1 cellular context compared by ENCODE assay signal in the genomic region with DNA sequence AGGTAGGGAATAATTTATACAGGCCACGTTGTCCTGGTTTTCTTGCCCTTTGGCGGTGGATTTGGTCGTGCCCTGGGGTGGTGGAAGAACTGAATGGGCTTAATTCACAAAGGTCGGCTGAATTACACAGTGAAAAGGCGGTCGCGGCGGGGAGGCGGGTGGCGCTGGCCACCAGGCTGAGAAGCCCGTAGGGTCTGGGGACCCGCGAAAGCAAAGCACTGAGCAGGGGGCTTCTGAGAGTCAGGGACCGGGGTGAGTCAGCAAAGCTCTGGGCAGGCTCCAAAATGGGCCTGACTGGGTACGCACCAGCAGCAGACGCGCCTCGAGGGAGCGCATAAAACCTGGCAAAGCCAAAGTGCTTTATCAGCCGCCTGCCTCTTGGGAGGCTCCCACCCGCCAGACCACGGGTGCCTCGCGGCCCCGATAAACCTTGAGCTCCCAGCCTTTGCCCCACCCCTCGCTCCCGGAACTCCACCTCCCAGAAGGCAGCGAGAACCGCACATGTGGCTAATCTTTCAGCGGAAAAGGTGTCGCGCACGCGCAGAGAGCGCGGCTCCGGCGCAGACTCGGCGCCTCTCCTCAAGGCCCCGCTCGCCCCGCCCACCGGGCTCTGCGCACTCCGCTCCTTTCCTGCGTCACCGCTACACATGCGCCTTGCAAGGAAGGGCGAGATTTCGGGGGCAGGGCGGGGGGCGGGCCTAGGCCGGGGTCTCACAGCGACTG.
TF ChIP-seq lines count a peak whose summit lies in the region.

No MANE protein-coding gene starts in this region.

TF ChIP-seq in HepG2, 621 proteins besides CTCF, POLR2A, EP300 and RAD21 (continued from another document and continues in another):
- TF ChIP-seq, protein P1, sequence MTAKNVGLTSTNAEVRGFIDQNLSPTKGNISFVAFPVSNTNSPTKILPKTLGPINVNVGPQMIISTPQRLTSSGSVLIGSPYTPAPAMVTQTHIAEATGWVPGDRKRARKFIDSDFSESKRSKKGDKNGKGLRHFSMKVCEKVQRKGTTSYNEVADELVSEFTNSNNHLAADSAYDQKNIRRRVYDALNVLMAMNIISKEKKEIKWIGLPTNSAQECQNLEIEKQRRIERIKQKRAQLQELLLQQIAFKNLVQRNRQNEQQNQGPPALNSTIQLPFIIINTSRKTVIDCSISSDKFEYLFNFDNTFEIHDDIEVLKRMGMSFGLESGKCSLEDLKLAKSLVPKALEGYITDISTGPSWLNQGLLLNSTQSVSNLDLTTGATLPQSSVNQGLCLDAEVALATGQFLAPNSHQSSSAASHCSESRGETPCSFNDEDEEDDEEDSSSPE (CRISPR knock-in tag; IDR thresholded peaks at IDR 0.05) = peak; percentile 71
- no peak for TF ChIP-seq ZFP36L2 (CRISPR knock-in tag; IDR thresholded peaks at IDR 0.05)
- TF ChIP-seq, protein P2, sequence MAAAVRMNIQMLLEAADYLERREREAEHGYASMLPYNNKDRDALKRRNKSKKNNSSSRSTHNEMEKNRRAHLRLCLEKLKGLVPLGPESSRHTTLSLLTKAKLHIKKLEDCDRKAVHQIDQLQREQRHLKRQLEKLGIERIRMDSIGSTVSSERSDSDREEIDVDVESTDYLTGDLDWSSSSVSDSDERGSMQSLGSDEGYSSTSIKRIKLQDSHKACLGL (CRISPR knock-in tag; IDR thresholded peaks at IDR 0.05) = no peak; the same call in 1 of the 2 replicates
- TF ChIP-seq, protein P3, sequence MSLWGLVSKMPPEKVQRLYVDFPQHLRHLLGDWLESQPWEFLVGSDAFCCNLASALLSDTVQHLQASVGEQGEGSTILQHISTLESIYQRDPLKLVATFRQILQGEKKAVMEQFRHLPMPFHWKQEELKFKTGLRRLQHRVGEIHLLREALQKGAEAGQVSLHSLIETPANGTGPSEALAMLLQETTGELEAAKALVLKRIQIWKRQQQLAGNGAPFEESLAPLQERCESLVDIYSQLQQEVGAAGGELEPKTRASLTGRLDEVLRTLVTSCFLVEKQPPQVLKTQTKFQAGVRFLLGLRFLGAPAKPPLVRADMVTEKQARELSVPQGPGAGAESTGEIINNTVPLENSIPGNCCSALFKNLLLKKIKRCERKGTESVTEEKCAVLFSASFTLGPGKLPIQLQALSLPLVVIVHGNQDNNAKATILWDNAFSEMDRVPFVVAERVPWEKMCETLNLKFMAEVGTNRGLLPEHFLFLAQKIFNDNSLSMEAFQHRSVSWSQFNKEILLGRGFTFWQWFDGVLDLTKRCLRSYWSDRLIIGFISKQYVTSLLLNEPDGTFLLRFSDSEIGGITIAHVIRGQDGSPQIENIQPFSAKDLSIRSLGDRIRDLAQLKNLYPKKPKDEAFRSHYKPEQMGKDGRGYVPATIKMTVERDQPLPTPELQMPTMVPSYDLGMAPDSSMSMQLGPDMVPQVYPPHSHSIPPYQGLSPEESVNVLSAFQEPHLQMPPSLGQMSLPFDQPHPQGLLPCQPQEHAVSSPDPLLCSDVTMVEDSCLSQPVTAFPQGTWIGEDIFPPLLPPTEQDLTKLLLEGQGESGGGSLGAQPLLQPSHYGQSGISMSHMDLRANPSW (CRISPR knock-in tag; IDR thresholded peaks at IDR 0.05; ENCODE audit: borderline replicate concordance) = no peak
- no peak for TF ChIP-seq CHD4 (IDR thresholded peaks at IDR 0.05; ENCODE audit: borderline replicate concordance, low read length)
- peak; percentile 98 for TF ChIP-seq KDM2A (CRISPR knock-in tag; IDR thresholded peaks at IDR 0.05; ENCODE audit: borderline replicate concordance, low read depth)
- TF ChIP-seq NFKB2 (CRISPR knock-in tag; IDR thresholded peaks at IDR 0.05; ENCODE audit: borderline replicate concordance) = peak; percentile 57; the same call in 1 of the 2 replicates
- no peak for TF ChIP-seq ZFP90 (CRISPR knock-in tag; IDR thresholded peaks at IDR 0.05; ENCODE audit: borderline replicate concordance)
- TF ChIP-seq NFIB (CRISPR knock-in tag; IDR thresholded peaks at IDR 0.05; ENCODE audit: borderline replicate concordance) = no peak
- 0 out of 2 replicates have a peak, but pooled peaks have one; percentile 43 for TF ChIP-seq NCOA2 (CRISPR knock-in tag; IDR thresholded peaks at IDR 0.05)
- TF ChIP-seq ZNF776 (CRISPR knock-in tag; IDR thresholded peaks at IDR 0.05) = peak; percentile 69; the same call in 1 of the 2 replicates
- no peak for TF ChIP-seq ZNF292 (CRISPR knock-in tag; IDR thresholded peaks at IDR 0.05; ENCODE audit: borderline replicate concordance, low read depth)
- TF ChIP-seq GTF2F1 (IDR thresholded peaks at IDR 0.05; ENCODE audit: low read length) = no peak
- TF ChIP-seq, protein P4, sequence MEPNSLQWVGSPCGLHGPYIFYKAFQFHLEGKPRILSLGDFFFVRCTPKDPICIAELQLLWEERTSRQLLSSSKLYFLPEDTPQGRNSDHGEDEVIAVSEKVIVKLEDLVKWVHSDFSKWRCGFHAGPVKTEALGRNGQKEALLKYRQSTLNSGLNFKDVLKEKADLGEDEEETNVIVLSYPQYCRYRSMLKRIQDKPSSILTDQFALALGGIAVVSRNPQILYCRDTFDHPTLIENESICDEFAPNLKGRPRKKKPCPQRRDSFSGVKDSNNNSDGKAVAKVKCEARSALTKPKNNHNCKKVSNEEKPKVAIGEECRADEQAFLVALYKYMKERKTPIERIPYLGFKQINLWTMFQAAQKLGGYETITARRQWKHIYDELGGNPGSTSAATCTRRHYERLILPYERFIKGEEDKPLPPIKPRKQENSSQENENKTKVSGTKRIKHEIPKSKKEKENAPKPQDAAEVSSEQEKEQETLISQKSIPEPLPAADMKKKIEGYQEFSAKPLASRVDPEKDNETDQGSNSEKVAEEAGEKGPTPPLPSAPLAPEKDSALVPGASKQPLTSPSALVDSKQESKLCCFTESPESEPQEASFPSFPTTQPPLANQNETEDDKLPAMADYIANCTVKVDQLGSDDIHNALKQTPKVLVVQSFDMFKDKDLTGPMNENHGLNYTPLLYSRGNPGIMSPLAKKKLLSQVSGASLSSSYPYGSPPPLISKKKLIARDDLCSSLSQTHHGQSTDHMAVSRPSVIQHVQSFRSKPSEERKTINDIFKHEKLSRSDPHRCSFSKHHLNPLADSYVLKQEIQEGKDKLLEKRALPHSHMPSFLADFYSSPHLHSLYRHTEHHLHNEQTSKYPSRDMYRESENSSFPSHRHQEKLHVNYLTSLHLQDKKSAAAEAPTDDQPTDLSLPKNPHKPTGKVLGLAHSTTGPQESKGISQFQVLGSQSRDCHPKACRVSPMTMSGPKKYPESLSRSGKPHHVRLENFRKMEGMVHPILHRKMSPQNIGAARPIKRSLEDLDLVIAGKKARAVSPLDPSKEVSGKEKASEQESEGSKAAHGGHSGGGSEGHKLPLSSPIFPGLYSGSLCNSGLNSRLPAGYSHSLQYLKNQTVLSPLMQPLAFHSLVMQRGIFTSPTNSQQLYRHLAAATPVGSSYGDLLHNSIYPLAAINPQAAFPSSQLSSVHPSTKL (CRISPR knock-in tag; IDR thresholded peaks at IDR 0.05) = peak; percentile 48; the same call in 1 of the 2 replicates
- TF ChIP-seq MTF2 (CRISPR knock-in tag; IDR thresholded peaks at IDR 0.05; ENCODE audit: borderline replicate concordance) = 0 out of 2 replicates have a peak, but pooled peaks have one; percentile 36
- no peak for TF ChIP-seq DPF2 (CRISPR knock-in tag; IDR thresholded peaks at IDR 0.05; ENCODE audit: borderline replicate concordance, low read depth)
- 0 out of 2 replicates have a peak, but pooled peaks have one; percentile 69 for TF ChIP-seq SNAI1 (CRISPR knock-in tag; IDR thresholded peaks at IDR 0.05; ENCODE audit: borderline replicate concordance)
- no peak; the same call in 1 of the 2 replicates for TF ChIP-seq ZNF761 (CRISPR knock-in tag; conservative IDR thresholded peaks at IDR 0.05)
- TF ChIP-seq, protein P5, sequence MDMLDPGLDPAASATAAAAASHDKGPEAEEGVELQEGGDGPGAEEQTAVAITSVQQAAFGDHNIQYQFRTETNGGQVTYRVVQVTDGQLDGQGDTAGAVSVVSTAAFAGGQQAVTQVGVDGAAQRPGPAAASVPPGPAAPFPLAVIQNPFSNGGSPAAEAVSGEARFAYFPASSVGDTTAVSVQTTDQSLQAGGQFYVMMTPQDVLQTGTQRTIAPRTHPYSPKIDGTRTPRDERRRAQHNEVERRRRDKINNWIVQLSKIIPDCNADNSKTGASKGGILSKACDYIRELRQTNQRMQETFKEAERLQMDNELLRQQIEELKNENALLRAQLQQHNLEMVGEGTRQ (IDR thresholded peaks at IDR 0.05; ENCODE audit: low read depth, low read length) = peak; percentile 42; the same call in 1 of the 2 replicates
- TF ChIP-seq, protein P5 (CRISPR knock-in tag; IDR thresholded peaks at IDR 0.05; ENCODE audit: borderline replicate concordance) = peak; percentile 67; the same call in 1 of the 2 replicates
- TF ChIP-seq ESRRA (CRISPR knock-in tag; IDR thresholded peaks at IDR 0.05; ENCODE audit: low read depth) = no peak
- TF ChIP-seq SUZ12 (IDR thresholded peaks at IDR 0.05; ENCODE audit: low read depth, low read length) = peak; percentile 41; the same call in 1 of the 2 replicates
- TF ChIP-seq NFE2L1 (CRISPR knock-in tag; IDR thresholded peaks at IDR 0.05; ENCODE audit: borderline replicate concordance) = no peak
- no peak for TF ChIP-seq ZNF616 (CRISPR knock-in tag; IDR thresholded peaks at IDR 0.05; ENCODE audit: low read depth)
- TF ChIP-seq, protein P6, sequence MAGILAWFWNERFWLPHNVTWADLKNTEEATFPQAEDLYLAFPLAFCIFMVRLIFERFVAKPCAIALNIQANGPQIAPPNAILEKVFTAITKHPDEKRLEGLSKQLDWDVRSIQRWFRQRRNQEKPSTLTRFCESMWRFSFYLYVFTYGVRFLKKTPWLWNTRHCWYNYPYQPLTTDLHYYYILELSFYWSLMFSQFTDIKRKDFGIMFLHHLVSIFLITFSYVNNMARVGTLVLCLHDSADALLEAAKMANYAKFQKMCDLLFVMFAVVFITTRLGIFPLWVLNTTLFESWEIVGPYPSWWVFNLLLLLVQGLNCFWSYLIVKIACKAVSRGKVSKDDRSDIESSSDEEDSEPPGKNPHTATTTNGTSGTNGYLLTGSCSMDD (CRISPR knock-in tag; IDR thresholded peaks at IDR 0.05) = no peak
- TF ChIP-seq CAMTA2 (CRISPR knock-in tag; IDR thresholded peaks at IDR 0.05; ENCODE audit: borderline replicate concordance) = no peak
- TF ChIP-seq POGZ (CRISPR knock-in tag; IDR thresholded peaks at IDR 0.05) = peak; percentile 49; the same call in 1 of the 2 replicates
- TF ChIP-seq MIXL1 (CRISPR knock-in tag; IDR thresholded peaks at IDR 0.05) = no peak
- TF ChIP-seq ZKSCAN8 (CRISPR knock-in tag; IDR thresholded peaks at IDR 0.05; ENCODE audit: borderline replicate concordance) = no peak
- TF ChIP-seq, protein P7, sequence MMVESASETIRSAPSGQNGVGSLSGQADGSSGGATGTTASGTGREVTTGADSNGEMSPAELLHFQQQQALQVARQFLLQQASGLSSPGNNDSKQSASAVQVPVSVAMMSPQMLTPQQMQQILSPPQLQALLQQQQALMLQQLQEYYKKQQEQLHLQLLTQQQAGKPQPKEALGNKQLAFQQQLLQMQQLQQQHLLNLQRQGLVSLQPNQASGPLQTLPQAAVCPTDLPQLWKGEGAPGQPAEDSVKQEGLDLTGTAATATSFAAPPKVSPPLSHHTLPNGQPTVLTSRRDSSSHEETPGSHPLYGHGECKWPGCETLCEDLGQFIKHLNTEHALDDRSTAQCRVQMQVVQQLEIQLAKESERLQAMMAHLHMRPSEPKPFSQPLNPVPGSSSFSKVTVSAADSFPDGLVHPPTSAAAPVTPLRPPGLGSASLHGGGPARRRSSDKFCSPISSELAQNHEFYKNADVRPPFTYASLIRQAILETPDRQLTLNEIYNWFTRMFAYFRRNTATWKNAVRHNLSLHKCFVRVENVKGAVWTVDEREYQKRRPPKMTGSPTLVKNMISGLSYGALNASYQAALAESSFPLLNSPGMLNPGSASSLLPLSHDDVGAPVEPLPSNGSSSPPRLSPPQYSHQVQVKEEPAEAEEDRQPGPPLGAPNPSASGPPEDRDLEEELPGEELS (CRISPR knock-in tag; IDR thresholded peaks at IDR 0.05) = 0 out of 2 replicates have a peak, but pooled peaks have one; percentile 31
- peak; percentile 86 for TF ChIP-seq RBFOX2 (IDR thresholded peaks at IDR 0.05; ENCODE audit: low read depth, low read length)
- TF ChIP-seq NFYC (CRISPR knock-in tag; IDR thresholded peaks at IDR 0.05) = peak; percentile 35; the same call in 1 of the 2 replicates
- TF ChIP-seq MAFG (CRISPR knock-in tag; IDR thresholded peaks at IDR 0.05) = no peak
- TF ChIP-seq, protein P8, sequence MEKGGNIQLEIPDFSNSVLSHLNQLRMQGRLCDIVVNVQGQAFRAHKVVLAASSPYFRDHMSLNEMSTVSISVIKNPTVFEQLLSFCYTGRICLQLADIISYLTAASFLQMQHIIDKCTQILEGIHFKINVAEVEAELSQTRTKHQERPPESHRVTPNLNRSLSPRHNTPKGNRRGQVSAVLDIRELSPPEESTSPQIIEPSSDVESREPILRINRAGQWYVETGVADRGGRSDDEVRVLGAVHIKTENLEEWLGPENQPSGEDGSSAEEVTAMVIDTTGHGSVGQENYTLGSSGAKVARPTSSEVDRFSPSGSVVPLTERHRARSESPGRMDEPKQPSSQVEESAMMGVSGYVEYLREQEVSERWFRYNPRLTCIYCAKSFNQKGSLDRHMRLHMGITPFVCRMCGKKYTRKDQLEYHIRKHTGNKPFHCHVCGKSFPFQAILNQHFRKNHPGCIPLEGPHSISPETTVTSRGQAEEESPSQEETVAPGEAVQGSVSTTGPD (CRISPR knock-in tag; IDR thresholded peaks at IDR 0.05) = no peak
- TF ChIP-seq ERF (CRISPR knock-in tag; IDR thresholded peaks at IDR 0.05) = peak; percentile 57; the same call in 1 of the 2 replicates
- TF ChIP-seq KDM1A (CRISPR knock-in tag; IDR thresholded peaks at IDR 0.05) = no peak
- no peak for TF ChIP-seq ZNF160 (CRISPR knock-in tag; IDR thresholded peaks at IDR 0.05)
- TF ChIP-seq NR2F6 (IDR thresholded peaks at IDR 0.05) = no peak
- TF ChIP-seq NR2F6 (CRISPR knock-in tag; IDR thresholded peaks at IDR 0.05) = peak; percentile 46; the same call in 1 of the 2 replicates
- TF ChIP-seq, protein P9, sequence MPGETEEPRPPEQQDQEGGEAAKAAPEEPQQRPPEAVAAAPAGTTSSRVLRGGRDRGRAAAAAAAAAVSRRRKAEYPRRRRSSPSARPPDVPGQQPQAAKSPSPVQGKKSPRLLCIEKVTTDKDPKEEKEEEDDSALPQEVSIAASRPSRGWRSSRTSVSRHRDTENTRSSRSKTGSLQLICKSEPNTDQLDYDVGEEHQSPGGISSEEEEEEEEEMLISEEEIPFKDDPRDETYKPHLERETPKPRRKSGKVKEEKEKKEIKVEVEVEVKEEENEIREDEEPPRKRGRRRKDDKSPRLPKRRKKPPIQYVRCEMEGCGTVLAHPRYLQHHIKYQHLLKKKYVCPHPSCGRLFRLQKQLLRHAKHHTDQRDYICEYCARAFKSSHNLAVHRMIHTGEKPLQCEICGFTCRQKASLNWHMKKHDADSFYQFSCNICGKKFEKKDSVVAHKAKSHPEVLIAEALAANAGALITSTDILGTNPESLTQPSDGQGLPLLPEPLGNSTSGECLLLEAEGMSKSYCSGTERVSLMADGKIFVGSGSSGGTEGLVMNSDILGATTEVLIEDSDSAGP (CRISPR knock-in tag; IDR thresholded peaks at IDR 0.05; ENCODE audit: borderline replicate concordance) = peak; percentile 81; the same call in 1 of the 2 replicates
- peak; percentile 68 for TF ChIP-seq ZMYM4 (CRISPR knock-in tag; IDR thresholded peaks at IDR 0.05)
